In the genomic region with DNA sequence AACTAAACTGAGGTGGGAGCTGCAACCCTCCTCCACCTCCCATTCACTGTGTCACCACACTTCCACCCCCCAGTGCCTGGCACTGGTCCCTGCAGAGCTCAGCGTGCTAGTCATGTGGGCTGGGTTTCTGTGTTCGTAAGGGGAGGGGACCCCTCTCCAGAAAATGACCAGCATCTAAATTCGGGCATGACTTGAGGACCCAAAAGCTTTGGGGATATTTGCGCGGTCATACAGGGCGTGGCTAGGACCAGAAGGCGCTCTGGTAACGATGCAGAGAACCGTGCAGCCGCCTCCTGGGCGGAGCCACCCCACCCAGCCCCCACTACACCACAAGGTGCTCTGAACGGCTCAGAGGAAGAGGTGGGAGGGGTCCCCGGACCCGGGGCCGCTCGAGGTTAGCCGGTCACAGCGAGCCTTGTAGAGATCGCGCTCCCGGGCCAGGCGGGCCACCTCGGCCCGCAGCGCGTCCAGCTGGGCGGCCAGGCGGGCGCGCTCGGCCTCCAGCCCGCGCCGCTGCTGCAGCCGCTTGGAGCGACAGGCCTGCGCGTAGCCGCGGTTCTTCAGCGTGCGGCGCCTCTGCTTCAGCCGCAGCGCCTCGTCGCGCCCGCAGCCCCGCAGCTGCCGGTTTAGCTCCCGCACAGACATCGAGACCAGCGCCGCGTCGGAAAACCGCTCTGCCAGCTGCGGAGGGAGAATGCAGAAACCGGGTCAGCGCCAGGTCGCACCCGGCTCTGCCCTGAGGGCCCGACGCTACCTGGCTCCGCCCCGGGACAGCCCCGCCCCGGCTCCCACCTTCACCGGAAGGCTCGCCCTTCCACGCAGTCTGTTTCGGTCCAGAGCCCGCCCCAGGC, we compare ENCODE assay signal across 1 cellular context.
TF ChIP-seq lines count a peak whose summit lies in the region.

No MANE protein-coding gene starts in this region.

TF ChIP-seq in HepG2, 621 proteins besides CTCF, POLR2A, EP300 and RAD21 (continued from another document):
- TF ChIP-seq, protein P1, sequence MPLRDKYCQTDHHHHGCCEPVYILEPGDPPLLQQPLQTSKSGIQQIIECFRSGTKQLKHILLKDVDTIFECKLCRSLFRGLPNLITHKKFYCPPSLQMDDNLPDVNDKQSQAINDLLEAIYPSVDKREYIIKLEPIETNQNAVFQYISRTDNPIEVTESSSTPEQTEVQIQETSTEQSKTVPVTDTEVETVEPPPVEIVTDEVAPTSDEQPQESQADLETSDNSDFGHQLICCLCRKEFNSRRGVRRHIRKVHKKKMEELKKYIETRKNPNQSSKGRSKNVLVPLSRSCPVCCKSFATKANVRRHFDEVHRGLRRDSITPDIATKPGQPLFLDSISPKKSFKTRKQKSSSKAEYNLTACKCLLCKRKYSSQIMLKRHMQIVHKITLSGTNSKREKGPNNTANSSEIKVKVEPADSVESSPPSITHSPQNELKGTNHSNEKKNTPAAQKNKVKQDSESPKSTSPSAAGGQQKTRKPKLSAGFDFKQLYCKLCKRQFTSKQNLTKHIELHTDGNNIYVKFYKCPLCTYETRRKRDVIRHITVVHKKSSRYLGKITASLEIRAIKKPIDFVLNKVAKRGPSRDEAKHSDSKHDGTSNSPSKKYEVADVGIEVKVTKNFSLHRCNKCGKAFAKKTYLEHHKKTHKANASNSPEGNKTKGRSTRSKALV (CRISPR knock-in tag; IDR thresholded peaks at IDR 0.05) = peak; percentile 97
- TF ChIP-seq ZFX (CRISPR knock-in tag; IDR thresholded peaks at IDR 0.05; ENCODE audit: low read depth) (peak; percentile 93), NR2F1 (CRISPR knock-in tag; IDR thresholded peaks at IDR 0.05) (no peak), ZNF343 (CRISPR knock-in tag; IDR thresholded peaks at IDR 0.05) (0 out of 2 replicates have a peak, but pooled peaks have one; percentile 15), CREM (IDR thresholded peaks at IDR 0.05) (no peak), CREM (CRISPR knock-in tag; IDR thresholded peaks at IDR 0.05) (0 out of 2 replicates have a peak, but pooled peaks have one; percentile 7), ZNF12 (CRISPR knock-in tag; IDR thresholded peaks at IDR 0.05) (peak; percentile 49; the same call in 1 of the 2 replicates), ZKSCAN5 (CRISPR knock-in tag; IDR thresholded peaks at IDR 0.05) (no peak), SIN3A (IDR thresholded peaks at IDR 0.05; ENCODE audit: borderline replicate concordance, low read depth, low read length) (peak; percentile 25; the same call in 1 of the 2 replicates), ZNF547 (CRISPR knock-in tag; IDR thresholded peaks at IDR 0.05) (peak; percentile 78; the same call in 1 of the 2 replicates), FIP1L1 (IDR thresholded peaks at IDR 0.05; ENCODE audit: borderline replicate concordance, insufficient read depth, low read depth, low read length) (no peak), LCORL (IDR thresholded peaks at IDR 0.05) (no peak), LCORL (CRISPR knock-in tag; IDR thresholded peaks at IDR 0.05) (0 out of 2 replicates have a peak, but pooled peaks have one; percentile 38), ZNF644 (CRISPR knock-in tag; IDR thresholded peaks at IDR 0.05; ENCODE audit: low read depth) (no peak), ZNF713 (CRISPR knock-in tag; IDR thresholded peaks at IDR 0.05) (no peak), ZNF354B (CRISPR knock-in tag; IDR thresholded peaks at IDR 0.05) (peak; percentile 42; the same call in 1 of the 2 replicates), FOSL2 (CRISPR knock-in tag; IDR thresholded peaks at IDR 0.05) (no peak), PPARG (CRISPR knock-in tag; conservative IDR thresholded peaks at IDR 0.05) (peak; percentile 62; the same call in 1 of the 2 replicates), PITX1 (CRISPR knock-in tag; IDR thresholded peaks at IDR 0.05) (0 out of 2 replicates have a peak, but pooled peaks have one; percentile 7), SNAPC2 (CRISPR knock-in tag; IDR thresholded peaks at IDR 0.05) (no peak), MTF2 (CRISPR knock-in tag; IDR thresholded peaks at IDR 0.05; ENCODE audit: borderline replicate concordance) (peak; percentile 51; the same call in 1 of the 2 replicates), HOXA3 (CRISPR knock-in tag; IDR thresholded peaks at IDR 0.05) (peak; percentile 53)
- TF ChIP-seq, protein P2, sequence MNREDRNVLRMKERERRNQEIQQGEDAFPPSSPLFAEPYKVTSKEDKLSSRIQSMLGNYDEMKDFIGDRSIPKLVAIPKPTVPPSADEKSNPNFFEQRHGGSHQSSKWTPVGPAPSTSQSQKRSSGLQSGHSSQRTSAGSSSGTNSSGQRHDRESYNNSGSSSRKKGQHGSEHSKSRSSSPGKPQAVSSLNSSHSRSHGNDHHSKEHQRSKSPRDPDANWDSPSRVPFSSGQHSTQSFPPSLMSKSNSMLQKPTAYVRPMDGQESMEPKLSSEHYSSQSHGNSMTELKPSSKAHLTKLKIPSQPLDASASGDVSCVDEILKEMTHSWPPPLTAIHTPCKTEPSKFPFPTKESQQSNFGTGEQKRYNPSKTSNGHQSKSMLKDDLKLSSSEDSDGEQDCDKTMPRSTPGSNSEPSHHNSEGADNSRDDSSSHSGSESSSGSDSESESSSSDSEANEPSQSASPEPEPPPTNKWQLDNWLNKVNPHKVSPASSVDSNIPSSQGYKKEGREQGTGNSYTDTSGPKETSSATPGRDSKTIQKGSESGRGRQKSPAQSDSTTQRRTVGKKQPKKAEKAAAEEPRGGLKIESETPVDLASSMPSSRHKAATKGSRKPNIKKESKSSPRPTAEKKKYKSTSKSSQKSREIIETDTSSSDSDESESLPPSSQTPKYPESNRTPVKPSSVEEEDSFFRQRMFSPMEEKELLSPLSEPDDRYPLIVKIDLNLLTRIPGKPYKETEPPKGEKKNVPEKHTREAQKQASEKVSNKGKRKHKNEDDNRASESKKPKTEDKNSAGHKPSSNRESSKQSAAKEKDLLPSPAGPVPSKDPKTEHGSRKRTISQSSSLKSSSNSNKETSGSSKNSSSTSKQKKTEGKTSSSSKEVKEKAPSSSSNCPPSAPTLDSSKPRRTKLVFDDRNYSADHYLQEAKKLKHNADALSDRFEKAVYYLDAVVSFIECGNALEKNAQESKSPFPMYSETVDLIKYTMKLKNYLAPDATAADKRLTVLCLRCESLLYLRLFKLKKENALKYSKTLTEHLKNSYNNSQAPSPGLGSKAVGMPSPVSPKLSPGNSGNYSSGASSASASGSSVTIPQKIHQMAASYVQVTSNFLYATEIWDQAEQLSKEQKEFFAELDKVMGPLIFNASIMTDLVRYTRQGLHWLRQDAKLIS (CRISPR knock-in tag; IDR thresholded peaks at IDR 0.05) = 0 out of 2 replicates have a peak, but pooled peaks have one; percentile 61
- TF ChIP-seq, protein P3, sequence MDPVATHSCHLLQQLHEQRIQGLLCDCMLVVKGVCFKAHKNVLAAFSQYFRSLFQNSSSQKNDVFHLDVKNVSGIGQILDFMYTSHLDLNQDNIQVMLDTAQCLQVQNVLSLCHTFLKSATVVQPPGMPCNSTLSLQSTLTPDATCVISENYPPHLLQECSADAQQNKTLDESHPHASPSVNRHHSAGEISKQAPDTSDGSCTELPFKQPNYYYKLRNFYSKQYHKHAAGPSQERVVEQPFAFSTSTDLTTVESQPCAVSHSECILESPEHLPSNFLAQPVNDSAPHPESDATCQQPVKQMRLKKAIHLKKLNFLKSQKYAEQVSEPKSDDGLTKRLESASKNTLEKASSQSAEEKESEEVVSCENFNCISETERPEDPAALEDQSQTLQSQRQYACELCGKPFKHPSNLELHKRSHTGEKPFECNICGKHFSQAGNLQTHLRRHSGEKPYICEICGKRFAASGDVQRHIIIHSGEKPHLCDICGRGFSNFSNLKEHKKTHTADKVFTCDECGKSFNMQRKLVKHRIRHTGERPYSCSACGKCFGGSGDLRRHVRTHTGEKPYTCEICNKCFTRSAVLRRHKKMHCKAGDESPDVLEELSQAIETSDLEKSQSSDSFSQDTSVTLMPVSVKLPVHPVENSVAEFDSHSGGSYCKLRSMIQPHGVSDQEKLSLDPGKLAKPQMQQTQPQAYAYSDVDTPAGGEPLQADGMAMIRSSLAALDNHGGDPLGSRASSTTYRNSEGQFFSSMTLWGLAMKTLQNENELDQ (CRISPR knock-in tag; IDR thresholded peaks at IDR 0.05; ENCODE audit: borderline replicate concordance) = peak; percentile 55; the same call in 1 of the 2 replicates
- TF ChIP-seq, protein P4, sequence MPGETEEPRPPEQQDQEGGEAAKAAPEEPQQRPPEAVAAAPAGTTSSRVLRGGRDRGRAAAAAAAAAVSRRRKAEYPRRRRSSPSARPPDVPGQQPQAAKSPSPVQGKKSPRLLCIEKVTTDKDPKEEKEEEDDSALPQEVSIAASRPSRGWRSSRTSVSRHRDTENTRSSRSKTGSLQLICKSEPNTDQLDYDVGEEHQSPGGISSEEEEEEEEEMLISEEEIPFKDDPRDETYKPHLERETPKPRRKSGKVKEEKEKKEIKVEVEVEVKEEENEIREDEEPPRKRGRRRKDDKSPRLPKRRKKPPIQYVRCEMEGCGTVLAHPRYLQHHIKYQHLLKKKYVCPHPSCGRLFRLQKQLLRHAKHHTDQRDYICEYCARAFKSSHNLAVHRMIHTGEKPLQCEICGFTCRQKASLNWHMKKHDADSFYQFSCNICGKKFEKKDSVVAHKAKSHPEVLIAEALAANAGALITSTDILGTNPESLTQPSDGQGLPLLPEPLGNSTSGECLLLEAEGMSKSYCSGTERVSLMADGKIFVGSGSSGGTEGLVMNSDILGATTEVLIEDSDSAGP (CRISPR knock-in tag; IDR thresholded peaks at IDR 0.05; ENCODE audit: borderline replicate concordance) = peak; percentile 53
- TF ChIP-seq, protein P5, sequence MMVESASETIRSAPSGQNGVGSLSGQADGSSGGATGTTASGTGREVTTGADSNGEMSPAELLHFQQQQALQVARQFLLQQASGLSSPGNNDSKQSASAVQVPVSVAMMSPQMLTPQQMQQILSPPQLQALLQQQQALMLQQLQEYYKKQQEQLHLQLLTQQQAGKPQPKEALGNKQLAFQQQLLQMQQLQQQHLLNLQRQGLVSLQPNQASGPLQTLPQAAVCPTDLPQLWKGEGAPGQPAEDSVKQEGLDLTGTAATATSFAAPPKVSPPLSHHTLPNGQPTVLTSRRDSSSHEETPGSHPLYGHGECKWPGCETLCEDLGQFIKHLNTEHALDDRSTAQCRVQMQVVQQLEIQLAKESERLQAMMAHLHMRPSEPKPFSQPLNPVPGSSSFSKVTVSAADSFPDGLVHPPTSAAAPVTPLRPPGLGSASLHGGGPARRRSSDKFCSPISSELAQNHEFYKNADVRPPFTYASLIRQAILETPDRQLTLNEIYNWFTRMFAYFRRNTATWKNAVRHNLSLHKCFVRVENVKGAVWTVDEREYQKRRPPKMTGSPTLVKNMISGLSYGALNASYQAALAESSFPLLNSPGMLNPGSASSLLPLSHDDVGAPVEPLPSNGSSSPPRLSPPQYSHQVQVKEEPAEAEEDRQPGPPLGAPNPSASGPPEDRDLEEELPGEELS (CRISPR knock-in tag; IDR thresholded peaks at IDR 0.05) = peak; percentile 50
TF ChIP-seq in HepG2: peak in this region for 215.
